In genomic region chr17:18191967-18192366, GRCh38 we compare ENCODE assay signal across 9 cellular contexts. TPM values are rescaled to one million over a fixed set of nuclear protein-coding genes. Genes with fewer than 3 reads are reported as not detected.
A peak's percentile ranks its signal among the peaks of the same experiment; 100 is the strongest.
DNase-seq lines count a peak whose midpoint lies in the region; ATAC-seq and TF ChIP-seq lines count a peak whose summit lies in the region.
"Had no signal": no experiment of that assay in that cellular context is flagged by ENCODE, and none has a peak within 500 bp of the region (broad histone marks: within the 10 kb centered on the region; RNA-seq: fewer than 3 reads in every experiment).

No MANE protein-coding gene starts in this region.

- peak; percentile 37 for TF ChIP-seq CTCF in AG04450 (IDR thresholded peaks at IDR 0.05; ENCODE audit: low read depth, low read length)
- TF ChIP-seq CTCF in GM12864 (IDR thresholded peaks at IDR 0.05; ENCODE audit: low read depth, low read length, missing control alignments) = peak; percentile 42
- TF ChIP-seq CTCF in testis (IDR thresholded peaks at IDR 0.05) = no peak

- H3K4me1 Mint-ChIP-seq in activated T-helper 17 cell treated with anti-CD3 and anti-CD28 coated beads, Interleukin-2, amount 50 U/mL, for 72 hours = peaks cover 36% of the 10 kb centered on the region

- H3K9me3 Mint-ChIP-seq in activated T-helper 17 cell treated with anti-CD3 and anti-CD28 coated beads, Interleukin-2, amount 50 U/mL, for 72 hours = no peaks in the 10 kb centered on the region

- no peak overlapping the region for H3K27ac Mint-ChIP-seq in activated T-helper 17 cell treated with anti-CD3 and anti-CD28 coated beads, Interleukin-2, amount 50 U/mL, for 72 hours

- no peaks in the 10 kb centered on the region for H3K36me3 ChIP-seq in testis (ENCODE audit: low read depth, missing control alignments)

- peak overlapping the region; percentile 49 for H3K4me3 Mint-ChIP-seq in activated T-helper 17 cell treated with anti-CD3 and anti-CD28 coated beads, Interleukin-2, amount 50 U/mL, for 72 hours

- intact Hi-C loops in testis (cut with DNase I; ENCODE audit: low total_unique reads) = no loop called here

- H3K27ac ChIP-seq in AG04450 (ENCODE audit: low read depth, low read length) (no peak overlapping the region), testis (no peak overlapping the region)

- no peaks in the 10 kb centered on the region for H3K27me3 ChIP-seq in AG04450 (ENCODE audit: control insufficient read depth, insufficient read depth, low read length)
- H3K27me3 ChIP-seq in testis = no peaks in the 10 kb centered on the region

- ATAC-seq in activated T-helper 17 cell treated with anti-CD3 and anti-CD28 coated beads, Interleukin-2, amount 50 U/mL, for 72 hours (replicated peaks) = no peak
- ATAC-seq in HG03196 (IDR thresholded peaks at IDR 0.05; ENCODE audit: unreplicated experiment) = no peak

- H3K36me3 Mint-ChIP-seq in activated T-helper 17 cell treated with anti-CD3 and anti-CD28 coated beads, Interleukin-2, amount 50 U/mL, for 72 hours (ENCODE audit: low read depth) = peaks cover 97% of the 10 kb centered on the region

- POLR2A ChIA-PET in AG04450 (lab: Yijun Ruan, JAX) = interaction anchor here (0.8 kb wide), 1 partner anchor 37 kb away, joined by 6 read pairs; no protein-coding TSS in a partner anchor

- peaks cover 38% of the 10 kb centered on the region for H3K4me1 ChIP-seq in testis

- CTCF ChIA-PET in AG04450 (lab: Charles Lee) = no interaction called here

- H3K9me3 ChIP-seq in AG04450 (ENCODE audit: control insufficient read depth, insufficient read depth, low read length) (no peaks in the 10 kb centered on the region), testis (no peaks in the 10 kb centered on the region)

- H3K4me3 ChIP-seq in AG04450 (ENCODE audit: low read depth, low read length) (no peak overlapping the region), GM12864 (ENCODE audit: low read depth, low read length) (no peak overlapping the region), testis (no peak overlapping the region)

- no peak for TF ChIP-seq POLR2A in testis (IDR thresholded peaks at IDR 0.05)

- WGBS in testis, 2 donors = 73 to 86% methylated on average over 2 of the region's 2 CpGs

- DNase-seq in AG04450 (ENCODE audit: low read depth, low spot score) (no peak), GM12864 (ENCODE audit: low read depth) (no peak), islet precursor cell (peak; percentile 59), hippocampal formation (lab: John Stamatoyannopoulos, UW) (no peak), nucleus accumbens (lab: John Stamatoyannopoulos, UW) (no peak), testis (no peak)
- DNase-seq: NCI-H345 had no signal

- H3K27me3 Mint-ChIP-seq in activated T-helper 17 cell treated with anti-CD3 and anti-CD28 coated beads, Interleukin-2, amount 50 U/mL, for 72 hours = no peaks in the 10 kb centered on the region

RNA-seq across cellular contexts. Expression of gene ALKBH5, which starts 8.3 kb away (rescaled TPM):
- polyA plus RNA-seq in AG04450 (2011; rRNA removed) (57.6 and 59.9 TPM in 2 replicates), testis (ENCODE audit: insufficient read depth, low read depth, low replicate concordance) (172 TPM)
- 81.9 and 98.0 TPM in 2 replicates for polyA minus RNA-seq in AG04450 (2011; rRNA and poly(A)+ RNA removed)
- 100 to 1,000 TPM; 161 to 255 TPM for total RNA-seq in activated T-helper 17 cell treated with anti-CD3 and anti-CD28 coated beads, Interleukin-2, amount 50 U/mL, for 72 hours
- 100 to 1,000 TPM; 213 to 253 TPM for total RNA-seq in testis

RNA-seq across cellular contexts. Expression of gene LLGL1, which starts 33.5 kb away (rescaled TPM):
- polyA plus RNA-seq in AG04450 (2011; rRNA removed) (27.1 and 41.9 TPM in 2 replicates), testis (ENCODE audit: insufficient read depth, low read depth, low replicate concordance) (24.2 TPM)
- 30.5 and 42.3 TPM in 2 replicates for polyA minus RNA-seq in AG04450 (2011; rRNA and poly(A)+ RNA removed)
- total RNA-seq in activated T-helper 17 cell treated with anti-CD3 and anti-CD28 coated beads, Interleukin-2, amount 50 U/mL, for 72 hours = 10 to 100 TPM; 19.5 to 22.3 TPM
- total RNA-seq in testis = 10 to 100 TPM; 40.0 to 46.8 TPM

Comparison
In these comparisons a context has a peak if more than half of its experiments do, and no peak if none do; other contexts are left out.
1. CTCF ChIP-seq: peak in AG04450 (single experiment) and GM12864 (single experiment); none in testis (0 of 3).